Comparison of ENCODE assay signal across 33 cellular contexts in the genomic region with DNA sequence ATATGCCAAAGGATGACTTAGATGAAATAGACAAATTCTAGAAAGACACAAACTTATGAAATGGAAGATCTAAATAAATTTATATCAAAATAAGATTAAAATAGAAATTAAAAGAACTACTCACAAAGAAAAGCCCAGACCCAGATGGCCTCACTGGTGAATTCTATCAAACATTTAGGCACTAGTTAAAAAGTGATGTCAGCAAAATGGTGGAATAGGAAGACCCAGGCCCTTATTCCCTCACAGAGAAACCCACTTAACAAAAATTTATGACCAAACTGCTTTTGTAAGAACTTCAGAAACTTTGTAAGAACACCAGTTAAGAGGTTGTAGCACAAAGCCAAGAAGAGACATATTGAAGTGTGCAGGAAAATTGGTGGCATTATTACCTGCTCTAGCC.
DNase-seq lines count a peak whose midpoint lies in the region; ATAC-seq, FAIRE-seq and TF ChIP-seq lines count a peak whose summit lies in the region.
"Had no signal": no experiment of that assay in that cellular context is flagged by ENCODE, and none has a peak within 500 bp of the region (broad histone marks: within the 10 kb centered on the region; RNA-seq: fewer than 3 reads in every experiment).

No MANE protein-coding gene starts in this region.

- H3K9me3 ChIP-seq in HepG2 (ENCODE audit: low read length) (no peaks in the 10 kb centered on the region), right lobe of liver (no peaks in the 10 kb centered on the region), OCI-LY3 (ENCODE audit: insufficient read depth, low read length) (no peaks in the 10 kb centered on the region), K562 (replicated peaks; ENCODE audit: control insufficient read depth, insufficient read depth, low read depth, low read length) (no peaks in the 10 kb centered on the region), GM23248 (ENCODE audit: low read depth) (no peaks in the 10 kb centered on the region)
- H3K9me3 ChIP-seq: A549, BE2C, BLaER1, Caco-2 had no signal

- no peak for ATAC-seq in HepG2
- ATAC-seq in right lobe of liver: no peak
- no peak for ATAC-seq in K562
- ATAC-seq: A549; CD8-positive, alpha-beta T cell had no signal

- H3K36me3 ChIP-seq in HepG2 (replicated peaks in 1 of 2; ENCODE audit: control insufficient read depth in 1 of 2, insufficient read depth in 2 of 2, low read length in 2 of 2) (no peaks in the 10 kb centered on the region), right lobe of liver (no peaks in the 10 kb centered on the region), OCI-LY3 (replicated peaks; ENCODE audit: low read depth, low read length) (peaks cover 7% of the 10 kb centered on the region), K562 (ENCODE audit: control insufficient read depth, insufficient read depth, low read length) (no peaks in the 10 kb centered on the region), GM23248 (ENCODE audit: low read depth) (no peaks in the 10 kb centered on the region)
- H3K36me3 ChIP-seq: BE2C; BLaER1; BLaER1 treated with 17β-estradiol and CSF1 and Interleukin-3, amounts not matched to agents 10 nM and 100 nM had no signal

- H3K4me1 ChIP-seq in HepG2 (ENCODE audit: insufficient read depth, low read length) (no peaks in the 10 kb centered on the region), right lobe of liver (no peaks in the 10 kb centered on the region), OCI-LY3 (ENCODE audit: low read length) (peaks cover 27% of the 10 kb centered on the region), K562 (replicated peaks in 1 of 2; ENCODE audit: control insufficient read depth in 2 of 2, insufficient read depth in 2 of 2, low read length in 2 of 2) (no peaks in the 10 kb centered on the region), GM23248 (ENCODE audit: insufficient read depth) (peaks cover 7% of the 10 kb centered on the region; the same call in 1 of the 2 replicates)
- H3K4me1 ChIP-seq: A549; BE2C; BLaER1; BLaER1 treated with 17β-estradiol and CSF1 and Interleukin-3, amounts not matched to agents 10 nM and 100 nM; Caco-2 had no signal

- H3K27ac ChIP-seq in HepG2 (ENCODE audit: extremely low read length, insufficient read depth, low read length) (no peak overlapping the region), right lobe of liver (no peak overlapping the region), OCI-LY3 (ENCODE audit: low read length) (no peak overlapping the region), K562 (ENCODE audit: extremely low read depth, low read depth, low read length) (no peak overlapping the region), GM23248 (no peak overlapping the region)
- H3K27ac ChIP-seq: 22Rv1; A549; BLaER1; BLaER1 treated with 17β-estradiol and CSF1 and Interleukin-3, amounts not matched to agents 10 nM and 100 nM; C4-2B had no signal

- H4K20me1 ChIP-seq in HepG2 (ENCODE audit: insufficient read depth, low read length) (no peaks in the 10 kb centered on the region), OCI-LY3 (ENCODE audit: insufficient read depth, low read length) (no peaks in the 10 kb centered on the region), K562 (replicated peaks; ENCODE audit: control insufficient read depth, insufficient read depth, low read length) (no peaks in the 10 kb centered on the region; the same call in 1 of the 2 replicates), GM23248 (ENCODE audit: insufficient read depth) (no peaks in the 10 kb centered on the region)
- H4K20me1 ChIP-seq: BLaER1; BLaER1 treated with 17β-estradiol and CSF1 and Interleukin-3, amounts not matched to agents 10 nM and 100 nM had no signal

- H3K4me2 ChIP-seq in HepG2 (ENCODE audit: low read depth, low read length) (no peak overlapping the region), OCI-LY3 (ENCODE audit: low read length) (peak overlapping the region; percentile 57), K562 (ENCODE audit: insufficient read depth, low read length) (no peak overlapping the region), GM23248 (ENCODE audit: unreplicated experiment) (no peak overlapping the region)
- H3K4me2 ChIP-seq: A549; BLaER1; BLaER1 treated with 17β-estradiol and CSF1 and Interleukin-3, amounts not matched to agents 10 nM and 100 nM had no signal

- TF ChIP-seq CTCF in HepG2 (CRISPR knock-in tag; IDR thresholded peaks at IDR 0.05): no peak
- no peak for TF ChIP-seq CTCF in right lobe of liver (IDR thresholded peaks at IDR 0.05)
- no peak for TF ChIP-seq CTCF in OCI-LY3 (IDR thresholded peaks at IDR 0.05; ENCODE audit: low read depth, low read length)
- no peak for TF ChIP-seq CTCF in K562 (IDR thresholded peaks at IDR 0.05 in 2 of 3, conservative IDR thresholded peaks at IDR 0.05 in 1 of 3; ENCODE audit: insufficient read depth in 2 of 3, low read depth in 1 of 3, low read length in 3 of 3)

- POLR2A ChIA-PET in HepG2 (lab: Yijun Ruan, JAX): no interaction called here
- POLR2A ChIA-PET in K562 (lab: Yijun Ruan, JAX): no interaction called here

- H3K9ac ChIP-seq in HepG2 (ENCODE audit: insufficient read depth, low read depth, low read length) (no peak overlapping the region), OCI-LY3 (ENCODE audit: low read length) (no peak overlapping the region), K562 (ENCODE audit: insufficient read depth in 1 of 2, low read depth in 2 of 2, low read length in 2 of 2) (no peak overlapping the region), GM23248 (no peak overlapping the region)
- H3K9ac ChIP-seq: BLaER1; BLaER1 treated with 17β-estradiol and CSF1 and Interleukin-3, amounts not matched to agents 10 nM and 100 nM had no signal

- no peaks in the 10 kb centered on the region for H3K9me1 ChIP-seq in K562 (ENCODE audit: control insufficient read depth, insufficient read depth, low read length)

- no peak for TF ChIP-seq EP300 in HepG2 (IDR thresholded peaks at IDR 0.05; ENCODE audit: low read depth in 2 of 2, low read length in 2 of 2)
- no peak for TF ChIP-seq EP300 in HepG2 (CRISPR knock-in tag; IDR thresholded peaks at IDR 0.05; ENCODE audit: borderline replicate concordance)
- TF ChIP-seq EP300 in K562 (IDR thresholded peaks at IDR 0.05; ENCODE audit: low read length): no peak

- H3K4me3 ChIP-seq in HepG2 (replicated peaks in 1 of 3; ENCODE audit: insufficient read depth in 1 of 3, low read depth in 2 of 3, low read length in 3 of 3): no peak overlapping the region
- no peak overlapping the region for H3K4me3 ChIP-seq in right lobe of liver
- H3K4me3 ChIP-seq in OCI-LY3 (ENCODE audit: low read length): no peak overlapping the region
- H3K4me3 ChIP-seq in K562: no peak overlapping the region
- H3K4me3 ChIP-seq in GM23248: no peak overlapping the region
- H3K4me3 ChIP-seq: A549; BLaER1; BLaER1 treated with 17β-estradiol and CSF1 and Interleukin-3, amounts not matched to agents 10 nM and 100 nM had no signal

- intact Hi-C loops in HepG2 (cut with micrococcal nuclease; ENCODE audit: unreplicated experiment) (no loop called here), right lobe of liver (cut with DNase I) (no loop called here), K562 (cut with micrococcal nuclease) (no loop called here)

- no peaks in the 10 kb centered on the region for H3F3A ChIP-seq in GM23248 (ENCODE audit: insufficient read depth)

- BruUV-seq in HepG2 (replicated peaks; lab: Mats Ljungman, UMichigan) (no TSS peak), K562 (replicated peaks; lab: Mats Ljungman, UMichigan) (no TSS peak)

- H3K27me3 ChIP-seq in HepG2 (ENCODE audit: control insufficient read depth in 1 of 2, insufficient read depth in 2 of 2, low read length in 2 of 2): no peaks in the 10 kb centered on the region
- no peaks in the 10 kb centered on the region for H3K27me3 ChIP-seq in right lobe of liver
- H3K27me3 ChIP-seq in OCI-LY3 (ENCODE audit: low read depth, low read length): 0 out of 2 replicates have a peak, but pooled peaks cover 5% of the 10 kb centered on the region
- peaks cover 9 to 12% of the 10 kb centered on the region in 2 experiments; a peak in 4 of 5 replicates for H3K27me3 ChIP-seq in K562 (ENCODE audit: control insufficient read depth in 2 of 2, insufficient read depth in 2 of 2, low read length in 2 of 2)
- no peaks in the 10 kb centered on the region for H3K27me3 ChIP-seq in GM23248 (replicated peaks; ENCODE audit: insufficient read depth)
- H3K27me3 ChIP-seq: BE2C; BLaER1; BLaER1 treated with 17β-estradiol and CSF1 and Interleukin-3, amounts not matched to agents 10 nM and 100 nM had no signal

- H2AFZ ChIP-seq in HepG2 (ENCODE audit: low read length) (no peak overlapping the region), OCI-LY3 (ENCODE audit: low read depth, low read length) (no peak overlapping the region), K562 (ENCODE audit: low read depth, low read length) (no peak overlapping the region), GM23248 (no peak overlapping the region)

- DNase-seq in HepG2 (ENCODE audit: low spot score): no peak
- DNase-seq in right lobe of liver: no peak
- no peak for DNase-seq in K562 (ENCODE audit: extremely low read depth in 1 of 4, low spot score in 3 of 4)
- no peak for DNase-seq in GM23248
- no peak for DNase-seq in H4 (ENCODE audit: low spot score)
- DNase-seq: 8988T; ACHN; AML-193; BE2C; C1 segment of cervical spinal cord; Caco-2; Calu3; CD4-positive, alpha-beta memory T cell; CD4-positive, alpha-beta T cell; CD4-positive, CD25-positive, alpha-beta regulatory T cell; CD8-positive, alpha-beta memory T cell; CD8-positive, alpha-beta T cell; COR-L47; DMS 273 treated with DMSO at 0.1 percent for 48 hours; DMS153; DMS53; DMS79; DMS79 treated with DMSO at 0.1 percent for 48 hours; DND-41; EL had no signal

- TF ChIP-seq POLR2A in HepG2 (IDR thresholded peaks at IDR 0.05; ENCODE audit: insufficient read depth in 1 of 2, low read depth in 2 of 2, low read length in 2 of 2) (no peak), right lobe of liver (IDR thresholded peaks at IDR 0.05) (no peak), K562 (conservative IDR thresholded peaks at IDR 0.05) (no peak)

- no peaks in the 10 kb centered on the region for H3K9me2 ChIP-seq in GM23248 (ENCODE audit: insufficient read depth)

- TF ChIP-seq RAD21 in HepG2 (CRISPR knock-in tag; IDR thresholded peaks at IDR 0.05): no peak
- no peak for TF ChIP-seq RAD21 in K562 (CRISPR knock-in tag; conservative IDR thresholded peaks at IDR 0.05 in 1 of 2, IDR thresholded peaks at IDR 0.05 in 1 of 2)

- H3K79me2 ChIP-seq in HepG2 (ENCODE audit: insufficient read depth, low read length) (no peaks in the 10 kb centered on the region), OCI-LY3 (ENCODE audit: low read length) (no peaks in the 10 kb centered on the region), K562 (ENCODE audit: control insufficient read depth, insufficient read depth, low read length) (no peaks in the 10 kb centered on the region), GM23248 (ENCODE audit: insufficient read depth) (no peaks in the 10 kb centered on the region)

- in situ Hi-C loops in HepG2 (cut with HindIII; ENCODE audit: extremely low pct_ligation_motif_present, low pct_unique_long_range_greater_than_20kb): no loop called here
- in situ Hi-C loops in K562 (cut with MboI): no loop called here
- in situ Hi-C loops in GM23248 (cut with MboI): no loop called here

- FAIRE-seq in HepG2 (lab: Jason Lieb, UNC): no peak
- FAIRE-seq in K562 (lab: Jason Lieb, UNC): no peak
- FAIRE-seq: A204.1, A549, D721Med had no signal

- CTCF ChIA-PET in HepG2 (lab: Yijun Ruan, JAX; ENCODE audit: low intra/inter-chr PET ratio, low total read pairs): no interaction called here
- CTCF ChIA-PET in K562 (lab: Yijun Ruan, JAX; ENCODE audit: low intra/inter-chr PET ratio): no interaction called here

TF ChIP-seq in K562, 482 proteins besides CTCF, POLR2A, EP300 and RAD21 (continues in another document):
- TF ChIP-seq RAD51 (IDR thresholded peaks at IDR 0.05; ENCODE audit: borderline replicate concordance, low read depth): no peak

Comparison
In these comparisons a context has a peak if more than half of its experiments do, and no peak if none do; other contexts are left out.
1. Of the 241 proteins assayed by ChIP-seq in both HepG2 and K562: peak only in HepG2: MAFK; only in K562: none; in both: MAFF; in neither: 239.